2 cellular contexts compared by ENCODE assay signal in the genomic region with DNA sequence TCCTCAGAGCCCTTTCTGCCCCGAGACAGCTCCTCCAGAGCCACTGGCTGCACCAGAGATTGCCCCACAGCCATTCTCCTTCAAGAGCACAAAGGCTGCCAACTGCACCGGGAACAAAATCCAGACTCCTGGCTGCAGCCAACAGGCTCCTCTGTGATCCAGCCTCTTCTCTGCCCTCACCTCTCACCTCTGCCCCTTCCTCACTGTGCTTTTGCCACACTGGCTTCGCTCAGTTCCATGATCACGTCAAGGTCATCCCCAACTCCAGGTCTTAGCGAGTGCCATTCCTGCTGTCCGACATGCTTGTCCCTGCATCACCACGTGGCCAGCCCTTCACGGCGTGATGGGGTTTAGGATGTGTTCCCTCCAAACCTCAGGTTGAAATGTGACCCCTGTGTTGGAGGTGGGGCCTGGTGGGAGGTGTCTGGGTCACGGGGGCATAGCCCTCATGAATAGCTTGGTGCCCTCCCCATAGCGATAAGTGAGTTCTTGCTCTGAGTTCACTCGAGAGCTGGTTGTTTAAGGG.
TF ChIP-seq lines count a peak whose summit lies in the region.

No MANE protein-coding gene starts in this region.

TF ChIP-seq in WTC11, 78 proteins besides CTCF, POLR2A, EP300 and RAD21 (continued from another document):
- TF ChIP-seq, protein P1, sequence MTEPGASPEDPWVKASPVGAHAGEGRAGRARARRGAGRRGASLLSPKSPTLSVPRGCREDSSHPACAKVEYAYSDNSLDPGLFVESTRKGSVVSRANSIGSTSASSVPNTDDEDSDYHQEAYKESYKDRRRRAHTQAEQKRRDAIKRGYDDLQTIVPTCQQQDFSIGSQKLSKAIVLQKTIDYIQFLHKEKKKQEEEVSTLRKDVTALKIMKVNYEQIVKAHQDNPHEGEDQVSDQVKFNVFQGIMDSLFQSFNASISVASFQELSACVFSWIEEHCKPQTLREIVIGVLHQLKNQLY (CRISPR knock-in tag; IDR thresholded peaks at IDR 0.05): no peak

TF ChIP-seq in H1, 55 proteins besides CTCF, POLR2A, EP300 and RAD21:
- TF ChIP-seq, protein P2, sequence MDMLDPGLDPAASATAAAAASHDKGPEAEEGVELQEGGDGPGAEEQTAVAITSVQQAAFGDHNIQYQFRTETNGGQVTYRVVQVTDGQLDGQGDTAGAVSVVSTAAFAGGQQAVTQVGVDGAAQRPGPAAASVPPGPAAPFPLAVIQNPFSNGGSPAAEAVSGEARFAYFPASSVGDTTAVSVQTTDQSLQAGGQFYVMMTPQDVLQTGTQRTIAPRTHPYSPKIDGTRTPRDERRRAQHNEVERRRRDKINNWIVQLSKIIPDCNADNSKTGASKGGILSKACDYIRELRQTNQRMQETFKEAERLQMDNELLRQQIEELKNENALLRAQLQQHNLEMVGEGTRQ (IDR thresholded peaks at IDR 0.05; ENCODE audit: low read length): no peak
- TF ChIP-seq, protein P3, sequence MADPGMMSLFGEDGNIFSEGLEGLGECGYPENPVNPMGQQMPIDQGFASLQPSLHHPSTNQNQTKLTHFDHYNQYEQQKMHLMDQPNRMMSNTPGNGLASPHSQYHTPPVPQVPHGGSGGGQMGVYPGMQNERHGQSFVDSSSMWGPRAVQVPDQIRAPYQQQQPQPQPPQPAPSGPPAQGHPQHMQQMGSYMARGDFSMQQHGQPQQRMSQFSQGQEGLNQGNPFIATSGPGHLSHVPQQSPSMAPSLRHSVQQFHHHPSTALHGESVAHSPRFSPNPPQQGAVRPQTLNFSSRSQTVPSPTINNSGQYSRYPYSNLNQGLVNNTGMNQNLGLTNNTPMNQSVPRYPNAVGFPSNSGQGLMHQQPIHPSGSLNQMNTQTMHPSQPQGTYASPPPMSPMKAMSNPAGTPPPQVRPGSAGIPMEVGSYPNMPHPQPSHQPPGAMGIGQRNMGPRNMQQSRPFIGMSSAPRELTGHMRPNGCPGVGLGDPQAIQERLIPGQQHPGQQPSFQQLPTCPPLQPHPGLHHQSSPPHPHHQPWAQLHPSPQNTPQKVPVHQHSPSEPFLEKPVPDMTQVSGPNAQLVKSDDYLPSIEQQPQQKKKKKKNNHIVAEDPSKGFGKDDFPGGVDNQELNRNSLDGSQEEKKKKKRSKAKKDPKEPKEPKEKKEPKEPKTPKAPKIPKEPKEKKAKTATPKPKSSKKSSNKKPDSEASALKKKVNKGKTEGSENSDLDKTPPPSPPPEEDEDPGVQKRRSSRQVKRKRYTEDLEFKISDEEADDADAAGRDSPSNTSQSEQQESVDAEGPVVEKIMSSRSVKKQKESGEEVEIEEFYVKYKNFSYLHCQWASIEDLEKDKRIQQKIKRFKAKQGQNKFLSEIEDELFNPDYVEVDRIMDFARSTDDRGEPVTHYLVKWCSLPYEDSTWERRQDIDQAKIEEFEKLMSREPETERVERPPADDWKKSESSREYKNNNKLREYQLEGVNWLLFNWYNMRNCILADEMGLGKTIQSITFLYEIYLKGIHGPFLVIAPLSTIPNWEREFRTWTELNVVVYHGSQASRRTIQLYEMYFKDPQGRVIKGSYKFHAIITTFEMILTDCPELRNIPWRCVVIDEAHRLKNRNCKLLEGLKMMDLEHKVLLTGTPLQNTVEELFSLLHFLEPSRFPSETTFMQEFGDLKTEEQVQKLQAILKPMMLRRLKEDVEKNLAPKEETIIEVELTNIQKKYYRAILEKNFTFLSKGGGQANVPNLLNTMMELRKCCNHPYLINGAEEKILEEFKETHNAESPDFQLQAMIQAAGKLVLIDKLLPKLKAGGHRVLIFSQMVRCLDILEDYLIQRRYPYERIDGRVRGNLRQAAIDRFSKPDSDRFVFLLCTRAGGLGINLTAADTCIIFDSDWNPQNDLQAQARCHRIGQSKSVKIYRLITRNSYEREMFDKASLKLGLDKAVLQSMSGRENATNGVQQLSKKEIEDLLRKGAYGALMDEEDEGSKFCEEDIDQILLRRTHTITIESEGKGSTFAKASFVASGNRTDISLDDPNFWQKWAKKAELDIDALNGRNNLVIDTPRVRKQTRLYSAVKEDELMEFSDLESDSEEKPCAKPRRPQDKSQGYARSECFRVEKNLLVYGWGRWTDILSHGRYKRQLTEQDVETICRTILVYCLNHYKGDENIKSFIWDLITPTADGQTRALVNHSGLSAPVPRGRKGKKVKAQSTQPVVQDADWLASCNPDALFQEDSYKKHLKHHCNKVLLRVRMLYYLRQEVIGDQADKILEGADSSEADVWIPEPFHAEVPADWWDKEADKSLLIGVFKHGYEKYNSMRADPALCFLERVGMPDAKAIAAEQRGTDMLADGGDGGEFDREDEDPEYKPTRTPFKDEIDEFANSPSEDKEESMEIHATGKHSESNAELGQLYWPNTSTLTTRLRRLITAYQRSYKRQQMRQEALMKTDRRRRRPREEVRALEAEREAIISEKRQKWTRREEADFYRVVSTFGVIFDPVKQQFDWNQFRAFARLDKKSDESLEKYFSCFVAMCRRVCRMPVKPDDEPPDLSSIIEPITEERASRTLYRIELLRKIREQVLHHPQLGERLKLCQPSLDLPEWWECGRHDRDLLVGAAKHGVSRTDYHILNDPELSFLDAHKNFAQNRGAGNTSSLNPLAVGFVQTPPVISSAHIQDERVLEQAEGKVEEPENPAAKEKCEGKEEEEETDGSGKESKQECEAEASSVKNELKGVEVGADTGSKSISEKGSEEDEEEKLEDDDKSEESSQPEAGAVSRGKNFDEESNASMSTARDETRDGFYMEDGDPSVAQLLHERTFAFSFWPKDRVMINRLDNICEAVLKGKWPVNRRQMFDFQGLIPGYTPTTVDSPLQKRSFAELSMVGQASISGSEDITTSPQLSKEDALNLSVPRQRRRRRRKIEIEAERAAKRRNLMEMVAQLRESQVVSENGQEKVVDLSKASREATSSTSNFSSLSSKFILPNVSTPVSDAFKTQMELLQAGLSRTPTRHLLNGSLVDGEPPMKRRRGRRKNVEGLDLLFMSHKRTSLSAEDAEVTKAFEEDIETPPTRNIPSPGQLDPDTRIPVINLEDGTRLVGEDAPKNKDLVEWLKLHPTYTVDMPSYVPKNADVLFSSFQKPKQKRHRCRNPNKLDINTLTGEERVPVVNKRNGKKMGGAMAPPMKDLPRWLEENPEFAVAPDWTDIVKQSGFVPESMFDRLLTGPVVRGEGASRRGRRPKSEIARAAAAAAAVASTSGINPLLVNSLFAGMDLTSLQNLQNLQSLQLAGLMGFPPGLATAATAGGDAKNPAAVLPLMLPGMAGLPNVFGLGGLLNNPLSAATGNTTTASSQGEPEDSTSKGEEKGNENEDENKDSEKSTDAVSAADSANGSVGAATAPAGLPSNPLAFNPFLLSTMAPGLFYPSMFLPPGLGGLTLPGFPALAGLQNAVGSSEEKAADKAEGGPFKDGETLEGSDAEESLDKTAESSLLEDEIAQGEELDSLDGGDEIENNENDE (IDR thresholded peaks at IDR 0.05; ENCODE audit: insufficient replicate concordance, low read length): no peak
- TF ChIP-seq SAP30 (IDR thresholded peaks at IDR 0.05; ENCODE audit: insufficient read depth, insufficient replicate concordance, low read length) (no peak), RBBP5 (IDR thresholded peaks at IDR 0.05; ENCODE audit: borderline replicate concordance, low read depth, low read length) (no peak), BCL11A (IDR thresholded peaks at IDR 0.05; ENCODE audit: low read depth in 2 of 2, low read length in 2 of 2) (no peak), CBX5 (IDR thresholded peaks at IDR 0.05; ENCODE audit: low read depth, low read length) (no peak), EGR1 (IDR thresholded peaks at IDR 0.05; ENCODE audit: borderline replicate concordance, low read depth, low read length) (no peak)
TF ChIP-seq in H1: peak in this region for 0.
